In genomic region chrX:43573441-43574015, GRCh38 we compare ENCODE assay signal across 22 cellular contexts.
"Had no signal": no experiment of that assay in that cellular context is flagged by ENCODE, and none has a peak within 500 bp of the region (broad histone marks: within the 10 kb centered on the region; RNA-seq: fewer than 3 reads in every experiment).

No MANE protein-coding gene starts in this region.

- H3K27ac Mint-ChIP-seq: effector memory CD8-positive, alpha-beta T cell; immature natural killer cell; naive thymus-derived CD4-positive, alpha-beta T cell; nephron progenitor cell had no signal

- H3K4me3 ChIP-seq: esophagus squamous epithelium, lung, right atrium auricular region, suprapubic skin, thyroid gland, upper lobe of left lung, uterus had no signal

- ATAC-seq: effector memory CD8-positive, alpha-beta T cell; foreskin keratinocyte; left ventricle myocardium superior; naive thymus-derived CD4-positive, alpha-beta T cell had no signal

- FAIRE-seq: keratinocyte, small intestine had no signal

- H3K27me3 ChIP-seq: esophagus squamous epithelium, foreskin keratinocyte, neutrophil, right atrium auricular region, suprapubic skin, thyroid gland, upper lobe of left lung, uterus had no signal

- H3K9me3 Mint-ChIP-seq: effector memory CD8-positive, alpha-beta T cell; immature natural killer cell; nephron progenitor cell had no signal

- H3K27ac ChIP-seq: esophagus squamous epithelium, foreskin keratinocyte, neutrophil, right atrium auricular region, suprapubic skin, thyroid gland, upper lobe of left lung, uterus had no signal

- H3K9me3 ChIP-seq: esophagus squamous epithelium, neutrophil, right atrium auricular region, suprapubic skin, thyroid gland, upper lobe of left lung, uterus had no signal

- H3K4me3 Mint-ChIP-seq: effector memory CD8-positive, alpha-beta T cell; immature natural killer cell; naive thymus-derived CD4-positive, alpha-beta T cell; nephron progenitor cell had no signal

- H3K36me3 ChIP-seq: esophagus squamous epithelium, neutrophil, right atrium auricular region, suprapubic skin, thyroid gland, upper lobe of left lung, uterus had no signal

- H3K4me1 Mint-ChIP-seq: immature natural killer cell; naive thymus-derived CD4-positive, alpha-beta T cell; nephron progenitor cell had no signal

- DNase-seq: effector memory CD8-positive, alpha-beta T cell; esophagus squamous epithelium; foreskin keratinocyte; immature natural killer cell; left ventricle myocardium superior; mesenchymal stem cell; midbrain; naive thymus-derived CD4-positive, alpha-beta T cell; nephron progenitor cell; posterior cingulate gyrus; small intestine; stimulated activated CD4-positive, alpha-beta T cell treated with anti-CD3 and anti-CD28 coated beads, Interleukin-12 subunit alpha, Interleukin-12 subunit beta, amount 100 ng/mL, for 4 hours; stimulated activated CD4-positive, alpha-beta T cell treated with anti-CD3 and anti-CD28 coated beads, Interleukin-2, amount 100 ng/mL, for 48 hours; stimulated activated naive CD4-positive, alpha-beta T cell treated with Interleukin-2 at 50 U/mL for 16 hours; thyroid gland; upper lobe of left lung; uterus had no signal

- H3K4me1 ChIP-seq: esophagus squamous epithelium, foreskin keratinocyte, right atrium auricular region, suprapubic skin, thyroid gland, upper lobe of left lung, uterus had no signal
